Comparison of ENCODE assay signal across 9 cellular contexts in genomic region chr1:226404063-226404903, GRCh38. TPM values are rescaled to one million over a fixed set of nuclear protein-coding genes. Genes with fewer than 3 reads are reported as not detected.
A peak's percentile ranks its signal among the peaks of the same experiment; 100 is the strongest.
DNase-seq lines count a peak whose midpoint lies in the region; ATAC-seq and TF ChIP-seq lines count a peak whose summit lies in the region.
"Had no signal": no experiment of that assay in that cellular context is flagged by ENCODE, and none has a peak within 500 bp of the region (broad histone marks: within the 10 kb centered on the region; RNA-seq: fewer than 3 reads in every experiment).

No MANE protein-coding gene starts in this region.

- intact Hi-C loops in natural killer cell (cut with micrococcal nuclease) = loop anchor here (10.0 kb wide), 2 partner anchors 219 to 279 kb away; partner anchors contain the start of gene ACBD3

- ATAC-seq in natural killer cell treated with Interleukin-12 subunit alpha and Interleukin-12 subunit beta and Interleukin-15 and Interleukin-18, amount 100 ng/mL, for 72 hours = no peak
- no peak for ATAC-seq in natural killer cell
- ATAC-seq in HG02588 (IDR thresholded peaks at IDR 0.05; ENCODE audit: unreplicated experiment) = no peak

- H3K9ac ChIP-seq in NT2/D1 (ENCODE audit: insufficient read length, low read depth) = peak overlapping the region; percentile 62

- H3K4me1 ChIP-seq in NT2/D1 (ENCODE audit: insufficient read depth, insufficient read length) = peaks cover 23% of the 10 kb centered on the region

- DNase-seq in natural killer cell treated with Interleukin-12 subunit alpha and Interleukin-12 subunit beta and Interleukin-15 and Interleukin-18, amount 100 ng/mL, for 72 hours (ENCODE audit: low spot score) = no peak
- no peak for DNase-seq in natural killer cell
- DNase-seq in NT2/D1 (ENCODE audit: low read depth, low spot score) = no peak
- DNase-seq in fibroblast of pulmonary artery (ENCODE audit: low read depth) = peak; percentile 17
- no peak for DNase-seq in type B pancreatic cell (ENCODE audit: extremely low spot score, unreplicated experiment)
- DNase-seq in activated CD4-positive, CD25-positive, alpha-beta regulatory T cell treated with anti-CD3 and anti-CD28 coated beads, Interleukin-2, amount 50 U/mL, for 72 hours = no peak
- DNase-seq in NCI-H526 (lab: John Stamatoyannopoulos, UW) = no peak
- DNase-seq: stimulated activated CD8-positive, alpha-beta memory T cell treated with anti-CD3 and anti-CD28 coated beads, Interleukin-4, amount 100 ng/mL, for 48 hours had no signal

- peak overlapping the region; percentile 19 to 66 for H3K27ac Mint-ChIP-seq in natural killer cell treated with Interleukin-12 subunit alpha and Interleukin-12 subunit beta and Interleukin-15 and Interleukin-18, amount 100 ng/mL, for 72 hours
- H3K27ac Mint-ChIP-seq in natural killer cell (peak overlapping the region in 1 of 2 donors; percentile 36), type B pancreatic cell (peak overlapping the region; percentile 51)

- H3K4me1 Mint-ChIP-seq in natural killer cell treated with Interleukin-12 subunit alpha and Interleukin-12 subunit beta and Interleukin-15 and Interleukin-18, amount 100 ng/mL, for 72 hours (ENCODE audit: low read depth in 2 of 2) = peaks cover 43 to 57% of the 10 kb centered on the region in 2 donors
- H3K4me1 Mint-ChIP-seq in natural killer cell (peaks cover 75 to 76% of the 10 kb centered on the region in 2 donors), type B pancreatic cell (ENCODE audit: unreplicated experiment) (peaks cover 45% of the 10 kb centered on the region)

- peak overlapping the region; percentile 16 for H3K4me3 ChIP-seq in NT2/D1 (ENCODE audit: insufficient read length, low read depth)
- H3K4me3 ChIP-seq in fibroblast of pulmonary artery (replicated peaks; ENCODE audit: low read depth, low read length) = no peak overlapping the region

- no peaks in the 10 kb centered on the region for H3K27me3 ChIP-seq in NT2/D1 (ENCODE audit: insufficient read depth, insufficient read length)

- H3K9me3 Mint-ChIP-seq in natural killer cell treated with Interleukin-12 subunit alpha and Interleukin-12 subunit beta and Interleukin-15 and Interleukin-18, amount 100 ng/mL, for 72 hours = no peaks in the 10 kb centered on the region
- H3K9me3 Mint-ChIP-seq in natural killer cell = no peaks in the 10 kb centered on the region
- H3K9me3 Mint-ChIP-seq in type B pancreatic cell = no peaks in the 10 kb centered on the region

- H3K27me3 Mint-ChIP-seq in natural killer cell treated with Interleukin-12 subunit alpha and Interleukin-12 subunit beta and Interleukin-15 and Interleukin-18, amount 100 ng/mL, for 72 hours = no peaks in the 10 kb centered on the region
- H3K27me3 Mint-ChIP-seq in natural killer cell (ENCODE audit: low read depth in 2 of 2) (no peaks in the 10 kb centered on the region), type B pancreatic cell (no peaks in the 10 kb centered on the region)

- peak overlapping the region; percentile 93 for H3K4me3 Mint-ChIP-seq in natural killer cell treated with Interleukin-12 subunit alpha and Interleukin-12 subunit beta and Interleukin-15 and Interleukin-18, amount 100 ng/mL, for 72 hours
- H3K4me3 Mint-ChIP-seq in natural killer cell (no peak overlapping the region), type B pancreatic cell (peak overlapping the region; percentile 97)

- no peaks in the 10 kb centered on the region for H3K9me3 ChIP-seq in NT2/D1 (ENCODE audit: insufficient read depth, low read length)

- H3K36me3 ChIP-seq in NT2/D1 (ENCODE audit: insufficient read depth, insufficient read length, low read length) = peaks cover 42% of the 10 kb centered on the region

- peaks cover 13% of the 10 kb centered on the region for H3K36me3 Mint-ChIP-seq in natural killer cell treated with Interleukin-12 subunit alpha and Interleukin-12 subunit beta and Interleukin-15 and Interleukin-18, amount 100 ng/mL, for 72 hours
- H3K36me3 Mint-ChIP-seq in natural killer cell = no peaks in the 10 kb centered on the region
- H3K36me3 Mint-ChIP-seq in type B pancreatic cell = peaks cover 29% of the 10 kb centered on the region

- TF ChIP-seq CTCF in natural killer cell (IDR thresholded peaks at IDR 0.05) (no peak), fibroblast of pulmonary artery (IDR thresholded peaks at IDR 0.05; ENCODE audit: low read length, missing control alignments) (no peak), type B pancreatic cell (conservative IDR thresholded peaks at IDR 0.05) (no peak)

RNA-seq across cellular contexts. Expression of gene PARP1, which starts 3.6 kb away (rescaled TPM):
- total RNA-seq in natural killer cell treated with Interleukin-12 subunit alpha and Interleukin-12 subunit beta and Interleukin-15 and Interleukin-18, amount 100 ng/mL, for 72 hours = 100 to 1,000 TPM; 138 to 246 TPM
- total RNA-seq in natural killer cell (10 to 100 TPM; 62.0 to 81.5 (median 77.0) TPM), type B pancreatic cell (ENCODE audit: low replicate concordance) (106 and 186 TPM in 2 replicates)
